Comparison of ENCODE assay signal across 21 cellular contexts in the genomic region with DNA sequence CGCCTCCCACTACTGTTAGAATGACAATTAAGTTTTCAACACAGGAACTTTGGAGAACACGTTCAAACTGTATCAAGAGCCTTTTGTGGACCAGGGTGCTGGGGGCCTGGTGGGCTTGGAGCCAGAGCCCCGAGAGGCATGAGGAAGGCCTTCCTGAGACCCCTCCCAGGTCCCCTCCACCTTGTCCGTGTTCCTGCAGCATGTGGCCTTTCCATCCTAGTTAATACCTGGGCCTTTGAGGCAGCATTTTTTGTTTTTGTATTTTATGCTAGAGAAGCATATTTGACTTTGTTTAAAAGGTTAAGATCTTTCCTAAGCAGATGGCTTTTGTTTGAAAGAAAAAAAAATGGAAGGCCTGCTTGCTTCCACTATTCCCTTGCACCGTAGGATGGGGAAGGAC.
DNase-seq lines count a peak whose midpoint lies in the region; ATAC-seq and TF ChIP-seq lines count a peak whose summit lies in the region.
"Had no signal": no experiment of that assay in that cellular context is flagged by ENCODE, and none has a peak within 500 bp of the region (broad histone marks: within the 10 kb centered on the region; RNA-seq: fewer than 3 reads in every experiment).

No MANE protein-coding gene starts in this region.

- H4K5ac ChIP-seq in mesendoderm (ENCODE audit: low read length) = no peak overlapping the region

- ATAC-seq in central memory CD8-positive, alpha-beta T cell (replicated peaks; ENCODE audit: extremely low read depth, poor library complexity, severe bottlenecking) = no peak

- no peak for DNase-seq in activated naive CD4-positive, alpha-beta T cell treated with anti-CD3 and anti-CD28 coated beads, Interleukin-2, amount 10 ng/mL, durations not matched to agents 7 days and 5 days
- no peak for DNase-seq in activated naive CD4-positive, alpha-beta T cell treated with Interleukin-2 at 50 U/mL for 16 hours
- no peak for DNase-seq in central memory CD8-positive, alpha-beta T cell (ENCODE audit: low spot score in 2 of 2)
- DNase-seq in mesendoderm (no peak), type B pancreatic cell (ENCODE audit: extremely low spot score, unreplicated experiment) (peak; percentile 20), esophagus squamous epithelium (lab: John Stamatoyannopoulos, UW) (no peak), NCI-H1105 treated with DMSO at 0.1 percent for 48 hours (lab: John Stamatoyannopoulos, UW) (no peak)
- DNase-seq in activated CD4-positive, alpha-beta T cell treated with anti-CD3 and anti-CD28 coated beads for 1 hour = no peak
- DNase-seq: BE2C, DMS79 treated with DMSO at 0.1 percent for 48 hours, H9, IMR-90, Karpas-422, NCI-H1436, NCI-H2029, NCI-H345, NCI-H524 treated with DMSO at 0.1 percent for 48 hours, PC-9, SIG-M5 had no signal

- H2BK5ac ChIP-seq in mesendoderm (ENCODE audit: low read length) = peak overlapping the region; percentile 12

- peak overlapping the region; percentile 33 for H2AK5ac ChIP-seq in mesendoderm (ENCODE audit: low read length)

- no CpG with 5 or more reads among the region's 5 CpGs for WGBS in mesendoderm (ENCODE audit: extremely low coverage, insufficient coverage, low lambda C conversion rate)
- WGBS in esophagus squamous epithelium, 2 donors = 86 to 93% methylated on average over 5 of the region's 5 CpGs

- peaks cover 62% of the 10 kb centered on the region for H3K79me1 ChIP-seq in mesendoderm (ENCODE audit: low read length)

- no peaks in the 10 kb centered on the region for H3K27me3 Mint-ChIP-seq in activated naive CD4-positive, alpha-beta T cell treated with anti-CD3 and anti-CD28 coated beads, Interleukin-2, amount 10 ng/mL, durations not matched to agents 7 days and 5 days
- H3K27me3 Mint-ChIP-seq in central memory CD8-positive, alpha-beta T cell = no peaks in the 10 kb centered on the region
- no peaks in the 10 kb centered on the region for H3K27me3 Mint-ChIP-seq in type B pancreatic cell

- no peak overlapping the region for H3K4me3 Mint-ChIP-seq in activated naive CD4-positive, alpha-beta T cell treated with anti-CD3 and anti-CD28 coated beads, Interleukin-2, amount 10 ng/mL, durations not matched to agents 7 days and 5 days
- H3K4me3 Mint-ChIP-seq in central memory CD8-positive, alpha-beta T cell = no peak overlapping the region
- no peak overlapping the region for H3K4me3 Mint-ChIP-seq in type B pancreatic cell
- H3K4me3 Mint-ChIP-seq: H9 had no signal

- H3K4me2 ChIP-seq in mesendoderm (ENCODE audit: low read length) = no peak overlapping the region
- H3K4me2 ChIP-seq: PC-9 had no signal

- H3K4me1 ChIP-seq in mesendoderm (ENCODE audit: control insufficient read depth, low read depth, low read length) (peaks cover 38% of the 10 kb centered on the region), esophagus squamous epithelium (peaks cover 4 to 40% (median 19%) of the 10 kb centered on the region in 3 donors)

- no peak overlapping the region for H3K27ac ChIP-seq in mesendoderm (ENCODE audit: low read depth, low read length)
- H3K27ac ChIP-seq in esophagus squamous epithelium = no peak overlapping the region
- H3K27ac ChIP-seq: HL-60, PC-9, RWPE1 had no signal

- TF ChIP-seq CTCF in type B pancreatic cell (conservative IDR thresholded peaks at IDR 0.05) (no peak), esophagus squamous epithelium (IDR thresholded peaks at IDR 0.05) (no peak)

- no peak overlapping the region for H3K9ac ChIP-seq in mesendoderm (ENCODE audit: low read length)

- no peaks in the 10 kb centered on the region for H3K9me3 Mint-ChIP-seq in activated naive CD4-positive, alpha-beta T cell treated with anti-CD3 and anti-CD28 coated beads, Interleukin-2, amount 10 ng/mL, durations not matched to agents 7 days and 5 days
- H3K9me3 Mint-ChIP-seq in central memory CD8-positive, alpha-beta T cell = no peaks in the 10 kb centered on the region
- H3K9me3 Mint-ChIP-seq in type B pancreatic cell = no peaks in the 10 kb centered on the region
- H3K9me3 Mint-ChIP-seq: H9 had no signal

- H3K79me2 ChIP-seq in mesendoderm (ENCODE audit: control insufficient read depth, insufficient read depth, low read length) = peaks cover 45% of the 10 kb centered on the region

- no peak overlapping the region for H3K4ac ChIP-seq in mesendoderm (ENCODE audit: low read depth, low read length)

- no peak overlapping the region for H2BK120ac ChIP-seq in mesendoderm (ENCODE audit: low read depth, low read length)

- H3K4me3 ChIP-seq in mesendoderm (ENCODE audit: low read length) (no peak overlapping the region), esophagus squamous epithelium (no peak overlapping the region)
- H3K4me3 ChIP-seq: PC-9 had no signal

- H4K8ac ChIP-seq in mesendoderm (ENCODE audit: low read depth, low read length) = no peak overlapping the region

- intact Hi-C loops in esophagus squamous epithelium (cut with DNase I) = no loop called here

- H3K36me3 ChIP-seq in mesendoderm (ENCODE audit: control insufficient read depth, insufficient read depth, low read length) = no peaks in the 10 kb centered on the region
- H3K36me3 ChIP-seq in esophagus squamous epithelium = no peaks in the 10 kb centered on the region
- H3K36me3 ChIP-seq: BE2C had no signal

- peak overlapping the region; percentile 25 for H3K23ac ChIP-seq in mesendoderm (ENCODE audit: low read length)

- H2BK15ac ChIP-seq in mesendoderm (replicated peaks; ENCODE audit: low read depth) = no peak overlapping the region

- peaks cover 46% of the 10 kb centered on the region for H3K36me3 Mint-ChIP-seq in activated naive CD4-positive, alpha-beta T cell treated with anti-CD3 and anti-CD28 coated beads, Interleukin-2, amount 10 ng/mL, durations not matched to agents 7 days and 5 days
- H3K36me3 Mint-ChIP-seq in central memory CD8-positive, alpha-beta T cell (ENCODE audit: insufficient read depth) = peaks cover 7% of the 10 kb centered on the region
- peaks cover 7% of the 10 kb centered on the region for H3K36me3 Mint-ChIP-seq in type B pancreatic cell

- no peak for TF ChIP-seq POLR2A in esophagus squamous epithelium (IDR thresholded peaks at IDR 0.05)

- CTCF ChIA-PET in activated naive CD4-positive, alpha-beta T cell treated with anti-CD3 and anti-CD28 coated beads, Interleukin-2, amount 10 ng/mL, durations not matched to agents 7 days and 5 days (lab: Charles Lee) = no interaction called here

- peak overlapping the region; percentile 11 for H3K27ac Mint-ChIP-seq in activated naive CD4-positive, alpha-beta T cell treated with anti-CD3 and anti-CD28 coated beads, Interleukin-2, amount 10 ng/mL, durations not matched to agents 7 days and 5 days
- H3K27ac Mint-ChIP-seq in central memory CD8-positive, alpha-beta T cell (ENCODE audit: low read depth) = peak overlapping the region; percentile 85
- H3K27ac Mint-ChIP-seq in type B pancreatic cell = no peak overlapping the region

- H3K56ac ChIP-seq in mesendoderm (ENCODE audit: low read length) = no peak overlapping the region

- H3K27me3 ChIP-seq in mesendoderm (ENCODE audit: insufficient read depth, low read length, poor library complexity) = no peaks in the 10 kb centered on the region
- no peaks in the 10 kb centered on the region for H3K27me3 ChIP-seq in esophagus squamous epithelium
- H3K27me3 ChIP-seq: BE2C had no signal

- no peaks in the 10 kb centered on the region for H3K9me3 ChIP-seq in esophagus squamous epithelium
- H3K9me3 ChIP-seq: BE2C had no signal

- H3K4me1 Mint-ChIP-seq in activated naive CD4-positive, alpha-beta T cell treated with anti-CD3 and anti-CD28 coated beads, Interleukin-2, amount 10 ng/mL, durations not matched to agents 7 days and 5 days = peaks cover 86% of the 10 kb centered on the region
- peaks cover 80% of the 10 kb centered on the region for H3K4me1 Mint-ChIP-seq in central memory CD8-positive, alpha-beta T cell
- peaks cover 27% of the 10 kb centered on the region for H3K4me1 Mint-ChIP-seq in type B pancreatic cell (ENCODE audit: unreplicated experiment)

- H3K18ac ChIP-seq in mesendoderm (ENCODE audit: low read length) = no peak overlapping the region
